ENCODE assay signal across 8 cellular contexts in the genomic region with DNA sequence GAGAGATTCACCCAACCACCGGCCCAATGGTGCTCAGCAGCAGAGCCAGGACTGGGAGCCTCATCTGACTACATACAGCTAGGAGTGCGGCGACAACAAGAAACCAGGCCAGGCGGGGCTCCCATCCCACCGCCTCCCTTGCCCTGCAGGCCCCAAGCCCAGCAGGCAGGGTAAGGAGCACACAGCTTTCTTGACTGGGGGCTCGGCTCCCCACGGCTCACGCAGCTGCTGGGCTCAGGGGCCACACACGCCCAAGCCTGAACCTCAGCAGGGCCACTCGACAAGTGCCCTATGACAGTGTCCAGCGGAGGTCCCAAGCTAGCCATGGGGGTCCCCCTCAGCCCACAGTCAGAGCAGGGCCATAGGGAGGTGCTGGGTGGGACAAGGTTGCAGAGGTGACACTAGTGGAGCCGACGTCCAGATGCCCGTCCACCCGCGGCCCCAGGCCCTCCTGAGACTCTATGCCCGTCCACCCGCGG. TPM values are rescaled to one million over a fixed set of nuclear protein-coding genes. Genes with fewer than 3 reads are reported as not detected.
DNase-seq lines count a peak whose midpoint lies in the region; TF ChIP-seq lines count a peak whose summit lies in the region.
"Had no signal": no experiment of that assay in that cellular context is flagged by ENCODE, and none has a peak within 500 bp of the region (broad histone marks: within the 10 kb centered on the region; RNA-seq: fewer than 3 reads in every experiment).

No MANE protein-coding gene starts in this region.

- 0 out of 2 replicates have a peak, but pooled peaks cover 4% of the 10 kb centered on the region for H4K20me1 ChIP-seq in GM23248 (ENCODE audit: insufficient read depth)

- no peaks in the 10 kb centered on the region for H3K9me2 ChIP-seq in GM23248 (ENCODE audit: insufficient read depth)

- no peak overlapping the region for H3K23ac ChIP-seq in mesendoderm (ENCODE audit: low read length)

- H2AK5ac ChIP-seq in mesendoderm (ENCODE audit: low read length) = no peak overlapping the region

- H3K56ac ChIP-seq in mesendoderm (ENCODE audit: low read length) = peak overlapping the region; percentile 25

- peaks cover 5% of the 10 kb centered on the region for H3K79me2 ChIP-seq in mesendoderm (ENCODE audit: control insufficient read depth, insufficient read depth, low read length)
- peaks cover 97% of the 10 kb centered on the region for H3K79me2 ChIP-seq in GM23248 (ENCODE audit: insufficient read depth)

- DNase-seq in adipocyte (ENCODE audit: low read depth) = no peak
- no peak for DNase-seq in mesendoderm
- no peak for DNase-seq in suprapubic skin (ENCODE audit: low spot score in 2 of 2)
- no peak for DNase-seq in NCI-H2196 (lab: John Stamatoyannopoulos, UW; ENCODE audit: unreplicated experiment)
- DNase-seq in GM23248 = no peak
- DNase-seq in activated CD4-positive, CD25-positive, alpha-beta regulatory T cell (lab: John Stamatoyannopoulos, UW) = no peak
- DNase-seq: GDM1 had no signal

- in situ Hi-C loops in GM23248 (cut with MboI) = no loop called here

- H3K18ac ChIP-seq in mesendoderm (ENCODE audit: low read length) = no peak overlapping the region

- H3K27ac ChIP-seq in HUES6 (ENCODE audit: low read depth, low read length) (no peak overlapping the region), mesendoderm (ENCODE audit: low read depth, low read length) (no peak overlapping the region), suprapubic skin (peak overlapping the region; percentile 86), GM23248 (no peak overlapping the region)

- no peak for TF ChIP-seq EP300 in suprapubic skin (IDR thresholded peaks at IDR 0.05)

- no peak overlapping the region for H2BK120ac ChIP-seq in mesendoderm (ENCODE audit: low read depth, low read length)

- H3K36me3 ChIP-seq in HUES6 (ENCODE audit: control insufficient read depth, insufficient read depth, low read length) (no peaks in the 10 kb centered on the region), adipocyte (ENCODE audit: control insufficient read depth, insufficient read depth, low read length, severe bottlenecking) (no peaks in the 10 kb centered on the region), mesendoderm (ENCODE audit: control insufficient read depth, insufficient read depth, low read length) (no peaks in the 10 kb centered on the region), suprapubic skin (peaks cover under 1% of the 10 kb centered on the region), GM23248 (ENCODE audit: low read depth) (no peaks in the 10 kb centered on the region)

- no peak overlapping the region for H2AFZ ChIP-seq in GM23248

- H2BK15ac ChIP-seq in mesendoderm (replicated peaks; ENCODE audit: low read depth) = no peak overlapping the region

- H3K9ac ChIP-seq in HUES6 (ENCODE audit: low read length) = no peak overlapping the region
- peak overlapping the region; percentile 46 for H3K9ac ChIP-seq in adipocyte (ENCODE audit: low read length)
- H3K9ac ChIP-seq in mesendoderm (ENCODE audit: low read length) = no peak overlapping the region
- H3K9ac ChIP-seq in GM23248 = no peak overlapping the region

- H3K9me3 ChIP-seq in HUES6 (ENCODE audit: control insufficient read depth, insufficient read depth, low read depth, low read length) (no peaks in the 10 kb centered on the region), adipocyte (ENCODE audit: control insufficient read depth, low read length) (no peaks in the 10 kb centered on the region), suprapubic skin (no peaks in the 10 kb centered on the region), GM23248 (ENCODE audit: low read depth) (no peaks in the 10 kb centered on the region)

- H3K27me3 ChIP-seq in HUES6 (ENCODE audit: control insufficient read depth, insufficient read depth, low read length) (peaks cover 89% of the 10 kb centered on the region; the same call in 1 of the 2 replicates), adipocyte (replicated peaks; ENCODE audit: control insufficient read depth, insufficient read depth, low read length) (no peaks in the 10 kb centered on the region), mesendoderm (ENCODE audit: insufficient read depth, low read length, poor library complexity) (no peaks in the 10 kb centered on the region), suprapubic skin (no peaks in the 10 kb centered on the region), GM23248 (replicated peaks; ENCODE audit: insufficient read depth) (no peaks in the 10 kb centered on the region)

- H3K4ac ChIP-seq in mesendoderm (ENCODE audit: low read depth, low read length) = no peak overlapping the region

- H2BK5ac ChIP-seq in mesendoderm (ENCODE audit: low read length) = no peak overlapping the region

- no peak overlapping the region for H4K8ac ChIP-seq in mesendoderm (ENCODE audit: low read depth, low read length)

- H3K4me1 ChIP-seq in HUES6 (ENCODE audit: control insufficient read depth, insufficient read depth, low read length) (peaks cover 38% of the 10 kb centered on the region), adipocyte (ENCODE audit: control insufficient read depth, insufficient read depth, low read length) (peaks cover 79% of the 10 kb centered on the region), mesendoderm (ENCODE audit: control insufficient read depth, low read depth, low read length) (peaks cover 17% of the 10 kb centered on the region), suprapubic skin (peaks cover 79% of the 10 kb centered on the region), GM23248 (ENCODE audit: insufficient read depth) (peaks cover 39% of the 10 kb centered on the region)

- no peak for TF ChIP-seq POLR2A in suprapubic skin (IDR thresholded peaks at IDR 0.05)

- no peak overlapping the region for H4K5ac ChIP-seq in mesendoderm (ENCODE audit: low read length)

- peaks cover 3% of the 10 kb centered on the region for H3K79me1 ChIP-seq in mesendoderm (ENCODE audit: low read length)

- peaks cover 4% of the 10 kb centered on the region; the same call in 1 of the 2 replicates for H3F3A ChIP-seq in GM23248 (ENCODE audit: insufficient read depth)

- WGBS in mesendoderm (ENCODE audit: extremely low coverage, insufficient coverage, low lambda C conversion rate) = no CpG with 5 or more reads among the region's 19 CpGs
- WGBS in suprapubic skin = 68% methylated on average over 10 of the region's 19 CpGs
- WGBS in GM23248 (ENCODE audit: low coverage in 1 of 2, low lambda C conversion rate in 2 of 2, missing lambda C conversion rate in 2 of 2), 2 experiments = 89 to 93% methylated on average over 12 to 16 of the region's 19 CpGs

- H3K4me3 ChIP-seq in HUES6 (ENCODE audit: low read depth, low read length) = peak overlapping the region; percentile 28; the same call in 1 of the 2 replicates
- H3K4me3 ChIP-seq in adipocyte (ENCODE audit: low read length) = no peak overlapping the region
- no peak overlapping the region for H3K4me3 ChIP-seq in mesendoderm (ENCODE audit: low read length)
- H3K4me3 ChIP-seq in suprapubic skin = peak overlapping the region; percentile 36
- no peak overlapping the region for H3K4me3 ChIP-seq in GM23248

- TF ChIP-seq CTCF in suprapubic skin (IDR thresholded peaks at IDR 0.05) = no peak

- H3K4me2 ChIP-seq in mesendoderm (ENCODE audit: low read length) = no peak overlapping the region
- no peak overlapping the region for H3K4me2 ChIP-seq in GM23248 (ENCODE audit: unreplicated experiment)

RNA-seq across cellular contexts. Expression of gene PIEZO1, which starts 13.7 kb away (rescaled TPM):
- 37.5 TPM for polyA plus RNA-seq in mesendoderm (2013, experiment 1 of 2)
- polyA plus RNA-seq in mesendoderm (2013, experiment 2 of 2) = 38.4 TPM
- total RNA-seq in suprapubic skin = 100 to 1,000 TPM; 185 to 269 (median 224) TPM
- 223 and 294 TPM in 2 replicates for total RNA-seq in GM23248 (2014; rRNA removed; shearing (Covaris generic))
- 89.7 and 95.3 TPM in 2 replicates for polyA plus RNA-seq in GM23248 (2016; fragmentation: Nextera tagmentation; extraction: Ambion mirVana)

RNA-seq across cellular contexts. Expression of gene CDT1, which starts 32.3 kb away (rescaled TPM):
- 38.9 TPM for polyA plus RNA-seq in mesendoderm (2013, experiment 1 of 2)
- 37.7 TPM for polyA plus RNA-seq in mesendoderm (2013, experiment 2 of 2)
- total RNA-seq in suprapubic skin = 10 to 100 TPM in 2 of 4 donors, 1 to 10 TPM in 2; 4.7 to 25.7 (median 10.7) TPM
- total RNA-seq in GM23248 (2014; rRNA removed; shearing (Covaris generic)) = 11.3 and 14.2 TPM in 2 replicates
- 5.4 and 5.9 TPM in 2 replicates for polyA plus RNA-seq in GM23248 (2016; fragmentation: Nextera tagmentation; extraction: Ambion mirVana)

RNA-seq across cellular contexts. Expression of gene APRT, which starts 40.4 kb away (rescaled TPM):
- 300 TPM for polyA plus RNA-seq in mesendoderm (2013, experiment 1 of 2)
- 305 TPM for polyA plus RNA-seq in mesendoderm (2013, experiment 2 of 2)
- 100 to 1,000 TPM; 122 to 382 (median 250) TPM for total RNA-seq in suprapubic skin
- 105 and 150 TPM in 2 replicates for total RNA-seq in GM23248 (2014; rRNA removed; shearing (Covaris generic))
- 224 and 226 TPM in 2 replicates for polyA plus RNA-seq in GM23248 (2016; fragmentation: Nextera tagmentation; extraction: Ambion mirVana)

Comparison
In these comparisons a context has a peak if more than half of its experiments do, and no peak if none do; other contexts are left out.
1. H3K4me3 ChIP-seq: peak in HUES6 (single experiment) and suprapubic skin (single experiment); none in adipocyte (single experiment), mesendoderm (single experiment) and GM23248 (single experiment).